ENCODE assay signal across 1 cellular context in the genomic region with DNA sequence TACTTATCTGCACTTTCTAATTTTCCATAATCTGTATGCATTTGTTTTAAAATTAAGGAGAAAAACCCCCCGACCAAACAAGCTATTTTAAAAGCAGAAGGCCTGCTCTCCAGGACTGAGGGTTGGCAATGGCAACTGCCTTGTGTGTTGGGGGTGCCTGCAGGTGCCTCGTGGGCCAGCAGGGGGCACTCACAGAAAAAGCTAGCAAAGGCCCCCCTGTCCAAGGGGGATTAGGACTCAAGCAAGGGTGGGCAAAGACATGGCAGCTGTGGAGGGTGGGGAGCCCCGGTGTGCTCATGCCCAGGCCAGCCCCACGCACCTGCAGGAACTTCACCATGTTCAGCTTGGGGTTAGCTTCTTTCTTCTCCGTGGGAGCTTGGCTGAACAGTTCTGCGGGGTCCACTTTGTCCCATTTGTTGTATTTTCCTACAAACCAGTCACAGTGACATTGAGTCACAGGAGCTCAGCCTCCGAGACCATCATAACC.
TF ChIP-seq lines count a peak whose summit lies in the region.

No MANE protein-coding gene starts in this region.

TF ChIP-seq in K562, 482 proteins besides CTCF, POLR2A, EP300 and RAD21 (continued from another document and continues in another):
- TF ChIP-seq ATF7 (IDR thresholded peaks at IDR 0.05), result peak; percentile 55; the same call in 1 of the 2 replicates
- TF ChIP-seq JUN (IDR thresholded peaks at IDR 0.05; ENCODE audit: borderline replicate concordance, low read depth, low read length), result no peak
- TF ChIP-seq JUN (CRISPR knock-in tag; IDR thresholded peaks at IDR 0.05; ENCODE audit: borderline replicate concordance), result no peak
- no peak for TF ChIP-seq ZZZ3 (IDR thresholded peaks at IDR 0.05)
- no peak for TF ChIP-seq ZNF518B (CRISPR knock-in tag; IDR thresholded peaks at IDR 0.05)
- peak; percentile 51; the same call in 1 of the 2 replicates for TF ChIP-seq L3MBTL2 (IDR thresholded peaks at IDR 0.05)
- TF ChIP-seq, protein P1, sequence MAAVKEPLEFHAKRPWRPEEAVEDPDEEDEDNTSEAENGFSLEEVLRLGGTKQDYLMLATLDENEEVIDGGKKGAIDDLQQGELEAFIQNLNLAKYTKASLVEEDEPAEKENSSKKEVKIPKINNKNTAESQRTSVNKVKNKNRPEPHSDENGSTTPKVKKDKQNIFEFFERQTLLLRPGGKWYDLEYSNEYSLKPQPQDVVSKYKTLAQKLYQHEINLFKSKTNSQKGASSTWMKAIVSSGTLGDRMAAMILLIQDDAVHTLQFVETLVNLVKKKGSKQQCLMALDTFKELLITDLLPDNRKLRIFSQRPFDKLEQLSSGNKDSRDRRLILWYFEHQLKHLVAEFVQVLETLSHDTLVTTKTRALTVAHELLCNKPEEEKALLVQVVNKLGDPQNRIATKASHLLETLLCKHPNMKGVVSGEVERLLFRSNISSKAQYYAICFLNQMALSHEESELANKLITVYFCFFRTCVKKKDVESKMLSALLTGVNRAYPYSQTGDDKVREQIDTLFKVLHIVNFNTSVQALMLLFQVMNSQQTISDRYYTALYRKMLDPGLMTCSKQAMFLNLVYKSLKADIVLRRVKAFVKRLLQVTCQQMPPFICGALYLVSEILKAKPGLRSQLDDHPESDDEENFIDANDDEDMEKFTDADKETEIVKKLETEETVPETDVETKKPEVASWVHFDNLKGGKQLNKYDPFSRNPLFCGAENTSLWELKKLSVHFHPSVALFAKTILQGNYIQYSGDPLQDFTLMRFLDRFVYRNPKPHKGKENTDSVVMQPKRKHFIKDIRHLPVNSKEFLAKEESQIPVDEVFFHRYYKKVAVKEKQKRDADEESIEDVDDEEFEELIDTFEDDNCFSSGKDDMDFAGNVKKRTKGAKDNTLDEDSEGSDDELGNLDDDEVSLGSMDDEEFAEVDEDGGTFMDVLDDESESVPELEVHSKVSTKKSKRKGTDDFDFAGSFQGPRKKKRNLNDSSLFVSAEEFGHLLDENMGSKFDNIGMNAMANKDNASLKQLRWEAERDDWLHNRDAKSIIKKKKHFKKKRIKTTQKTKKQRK (IDR thresholded peaks at IDR 0.05; ENCODE audit: borderline replicate concordance, low read depth, low read length), result no peak
- TF ChIP-seq RUNX1 (IDR thresholded peaks at IDR 0.05; ENCODE audit: low read depth), result no peak
- TF ChIP-seq FOXK2 (conservative IDR thresholded peaks at IDR 0.05 in 1 of 2, IDR thresholded peaks at IDR 0.05 in 1 of 2; ENCODE audit: low read depth in 2 of 2), result peak; percentile 14 to 46; a peak in 2 of 4 replicates
- TF ChIP-seq HEY1 (CRISPR knock-in tag; IDR thresholded peaks at IDR 0.05; ENCODE audit: borderline replicate concordance), result peak; percentile 92; the same call in 1 of the 2 replicates
- no peak for TF ChIP-seq ZNF12 (CRISPR knock-in tag; IDR thresholded peaks at IDR 0.05)
- peak; percentile 91 for TF ChIP-seq VEZF1 (CRISPR knock-in tag; IDR thresholded peaks at IDR 0.05)
- no peak; the same call in 1 of the 2 replicates for TF ChIP-seq MAFK (IDR thresholded peaks at IDR 0.05; ENCODE audit: low read length)
- TF ChIP-seq ZNF584 (CRISPR knock-in tag; IDR thresholded peaks at IDR 0.05; ENCODE audit: low read depth), result no peak
- TF ChIP-seq HDAC2 (IDR thresholded peaks at IDR 0.05), result no peak
- peak; percentile 9 for TF ChIP-seq ZFP36 (IDR thresholded peaks at IDR 0.05; ENCODE audit: low read depth, low read length, partially characterized antibody)
- TF ChIP-seq, protein P2, sequence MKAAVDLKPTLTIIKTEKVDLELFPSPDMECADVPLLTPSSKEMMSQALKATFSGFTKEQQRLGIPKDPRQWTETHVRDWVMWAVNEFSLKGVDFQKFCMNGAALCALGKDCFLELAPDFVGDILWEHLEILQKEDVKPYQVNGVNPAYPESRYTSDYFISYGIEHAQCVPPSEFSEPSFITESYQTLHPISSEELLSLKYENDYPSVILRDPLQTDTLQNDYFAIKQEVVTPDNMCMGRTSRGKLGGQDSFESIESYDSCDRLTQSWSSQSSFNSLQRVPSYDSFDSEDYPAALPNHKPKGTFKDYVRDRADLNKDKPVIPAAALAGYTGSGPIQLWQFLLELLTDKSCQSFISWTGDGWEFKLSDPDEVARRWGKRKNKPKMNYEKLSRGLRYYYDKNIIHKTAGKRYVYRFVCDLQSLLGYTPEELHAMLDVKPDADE (conservative IDR thresholded peaks at IDR 0.05; ENCODE audit: control insufficient read depth, low read depth, low read length), result no peak
- TF ChIP-seq, protein P3, sequence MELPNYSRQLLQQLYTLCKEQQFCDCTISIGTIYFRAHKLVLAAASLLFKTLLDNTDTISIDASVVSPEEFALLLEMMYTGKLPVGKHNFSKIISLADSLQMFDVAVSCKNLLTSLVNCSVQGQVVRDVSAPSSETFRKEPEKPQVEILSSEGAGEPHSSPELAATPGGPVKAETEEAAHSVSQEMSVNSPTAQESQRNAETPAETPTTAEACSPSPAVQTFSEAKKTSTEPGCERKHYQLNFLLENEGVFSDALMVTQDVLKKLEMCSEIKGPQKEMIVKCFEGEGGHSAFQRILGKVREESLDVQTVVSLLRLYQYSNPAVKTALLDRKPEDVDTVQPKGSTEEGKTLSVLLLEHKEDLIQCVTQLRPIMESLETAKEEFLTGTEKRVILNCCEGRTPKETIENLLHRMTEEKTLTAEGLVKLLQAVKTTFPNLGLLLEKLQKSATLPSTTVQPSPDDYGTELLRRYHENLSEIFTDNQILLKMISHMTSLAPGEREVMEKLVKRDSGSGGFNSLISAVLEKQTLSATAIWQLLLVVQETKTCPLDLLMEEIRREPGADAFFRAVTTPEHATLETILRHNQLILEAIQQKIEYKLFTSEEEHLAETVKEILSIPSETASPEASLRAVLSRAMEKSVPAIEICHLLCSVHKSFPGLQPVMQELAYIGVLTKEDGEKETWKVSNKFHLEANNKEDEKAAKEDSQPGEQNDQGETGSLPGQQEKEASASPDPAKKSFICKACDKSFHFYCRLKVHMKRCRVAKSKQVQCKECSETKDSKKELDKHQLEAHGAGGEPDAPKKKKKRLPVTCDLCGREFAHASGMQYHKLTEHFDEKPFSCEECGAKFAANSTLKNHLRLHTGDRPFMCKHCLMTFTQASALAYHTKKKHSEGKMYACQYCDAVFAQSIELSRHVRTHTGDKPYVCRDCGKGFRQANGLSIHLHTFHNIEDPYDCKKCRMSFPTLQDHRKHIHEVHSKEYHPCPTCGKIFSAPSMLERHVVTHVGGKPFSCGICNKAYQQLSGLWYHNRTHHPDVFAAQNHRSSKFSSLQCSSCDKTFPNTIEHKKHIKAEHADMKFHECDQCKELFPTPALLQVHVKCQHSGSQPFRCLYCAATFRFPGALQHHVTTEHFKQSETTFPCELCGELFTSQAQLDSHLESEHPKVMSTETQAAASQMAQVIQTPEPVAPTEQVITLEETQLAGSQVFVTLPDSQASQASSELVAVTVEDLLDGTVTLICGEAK (IDR thresholded peaks at IDR 0.05), result no peak
- TF ChIP-seq, protein P3 (CRISPR knock-in tag; IDR thresholded peaks at IDR 0.05), result no peak
- TF ChIP-seq, protein P4, sequence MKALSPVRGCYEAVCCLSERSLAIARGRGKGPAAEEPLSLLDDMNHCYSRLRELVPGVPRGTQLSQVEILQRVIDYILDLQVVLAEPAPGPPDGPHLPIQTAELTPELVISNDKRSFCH (CRISPR knock-in tag; IDR thresholded peaks at IDR 0.05), result 0 out of 2 replicates have a peak, but pooled peaks have one; percentile 46
- TF ChIP-seq, protein P4 (tag; IDR thresholded peaks at IDR 0.05), result no peak
- no peak; the same call in 1 of the 2 replicates for TF ChIP-seq JUNB (CRISPR knock-in tag; conservative IDR thresholded peaks at IDR 0.05)
- TF ChIP-seq TEAD1 (CRISPR knock-in tag; IDR thresholded peaks at IDR 0.05), result peak in 1 of 2 experiments; percentile 54; a peak in 1 of 4 replicates
- TF ChIP-seq CREB1 (IDR thresholded peaks at IDR 0.05), result no peak; the same call in 1 of the 2 replicates
- TF ChIP-seq CREB1 (CRISPR knock-in tag; IDR thresholded peaks at IDR 0.05), result no peak
- no peak for TF ChIP-seq ZBTB5 (IDR thresholded peaks at IDR 0.05)
- peak; percentile 92 for TF ChIP-seq WHSC1 (IDR thresholded peaks at IDR 0.05; ENCODE audit: low read length)
- TF ChIP-seq, protein P5, sequence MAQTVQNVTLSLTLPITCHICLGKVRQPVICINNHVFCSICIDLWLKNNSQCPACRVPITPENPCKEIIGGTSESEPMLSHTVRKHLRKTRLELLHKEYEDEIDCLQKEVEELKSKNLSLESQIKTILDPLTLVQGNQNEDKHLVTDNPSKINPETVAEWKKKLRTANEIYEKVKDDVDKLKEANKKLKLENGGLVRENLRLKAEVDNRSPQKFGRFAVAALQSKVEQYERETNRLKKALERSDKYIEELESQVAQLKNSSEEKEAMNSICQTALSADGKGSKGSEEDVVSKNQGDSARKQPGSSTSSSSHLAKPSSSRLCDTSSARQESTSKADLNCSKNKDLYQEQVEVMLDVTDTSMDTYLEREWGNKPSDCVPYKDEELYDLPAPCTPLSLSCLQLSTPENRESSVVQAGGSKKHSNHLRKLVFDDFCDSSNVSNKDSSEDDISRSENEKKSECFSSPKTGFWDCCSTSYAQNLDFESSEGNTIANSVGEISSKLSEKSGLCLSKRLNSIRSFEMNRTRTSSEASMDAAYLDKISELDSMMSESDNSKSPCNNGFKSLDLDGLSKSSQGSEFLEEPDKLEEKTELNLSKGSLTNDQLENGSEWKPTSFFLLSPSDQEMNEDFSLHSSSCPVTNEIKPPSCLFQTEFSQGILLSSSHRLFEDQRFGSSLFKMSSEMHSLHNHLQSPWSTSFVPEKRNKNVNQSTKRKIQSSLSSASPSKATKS (CRISPR knock-in tag; IDR thresholded peaks at IDR 0.05), result 0 out of 2 replicates have a peak, but pooled peaks have one; percentile 28
